Comparison of ENCODE assay signal across 17 cellular contexts in the genomic region with DNA sequence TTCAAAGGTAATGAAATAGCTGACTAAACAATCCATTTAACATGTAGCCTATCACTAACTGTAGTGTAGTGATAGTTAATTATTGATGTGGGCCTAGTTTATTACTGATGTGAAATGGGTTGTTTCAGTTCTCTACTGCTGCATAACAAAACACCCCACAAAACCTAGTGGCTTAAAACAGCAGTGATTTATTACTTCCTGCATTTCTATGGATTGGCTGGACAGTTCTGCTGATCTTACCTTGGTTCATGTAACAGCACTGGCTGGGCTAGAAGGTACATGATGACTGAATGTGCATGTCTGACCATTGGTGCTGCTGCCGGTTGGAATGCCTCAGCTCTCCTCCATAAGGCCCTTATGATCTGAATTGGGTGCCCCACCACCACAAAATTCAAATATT. TPM values are rescaled to one million over a fixed set of nuclear protein-coding genes. Genes with fewer than 3 reads are reported as not detected.
DNase-seq lines count a peak whose midpoint lies in the region; ATAC-seq, FAIRE-seq and TF ChIP-seq lines count a peak whose summit lies in the region.
"Had no signal": no experiment of that assay in that cellular context is flagged by ENCODE, and none has a peak within 500 bp of the region (broad histone marks: within the 10 kb centered on the region; RNA-seq: fewer than 3 reads in every experiment).

No MANE protein-coding gene starts in this region.

- no peaks in the 10 kb centered on the region for H3K27me3 ChIP-seq in breast epithelium

- no peak for FAIRE-seq in RCC 7860 (lab: Jason Lieb, UNC)
- FAIRE-seq: H1 had no signal

- DNase-seq in MCF 10A (ENCODE audit: unreplicated experiment) (no peak), breast epithelium (ENCODE audit: low spot score in 2 of 2) (no peak), RCC 7860 (ENCODE audit: low spot score) (peak; percentile 45), kidney tubule cell (ENCODE audit: low spot score) (peak; percentile 18), iPS-NIHi11 (ENCODE audit: low spot score) (no peak)
- DNase-seq in natural killer cell treated with Interleukin-12 subunit alpha and Interleukin-12 subunit beta and Interleukin-15 and Interleukin-18, amount 100 ng/mL, for 72 hours (ENCODE audit: low spot score) = no peak
- DNase-seq: GF-D8, KG1, NCI-H1694, NCI-H446, NCI-H526, SHP77 treated with DMSO at 0.1 percent for 48 hours had no signal

- intact Hi-C loops in MCF 10A (cut with micrococcal nuclease) (no loop called here), breast epithelium (cut with DNase I; ENCODE audit: low total_unique reads) (no loop called here)

- no peaks in the 10 kb centered on the region for H3K36me3 ChIP-seq in breast epithelium

- H3K9me3 Mint-ChIP-seq in MCF 10A (ENCODE audit: unreplicated experiment) = no peaks in the 10 kb centered on the region
- H3K9me3 Mint-ChIP-seq in natural killer cell treated with Interleukin-12 subunit alpha and Interleukin-12 subunit beta and Interleukin-15 and Interleukin-18, amount 100 ng/mL, for 72 hours = no peaks in the 10 kb centered on the region

- H3K27ac ChIP-seq in breast epithelium = no peak overlapping the region
- H3K27ac ChIP-seq: SK-N-MC had no signal

- TF ChIP-seq POLR2A in breast epithelium (IDR thresholded peaks at IDR 0.05) = no peak

- H3K4me1 Mint-ChIP-seq in MCF 10A (ENCODE audit: insufficient read depth, unreplicated experiment) = peaks cover 19% of the 10 kb centered on the region
- peaks cover 3 to 7% of the 10 kb centered on the region in 2 donors for H3K4me1 Mint-ChIP-seq in natural killer cell treated with Interleukin-12 subunit alpha and Interleukin-12 subunit beta and Interleukin-15 and Interleukin-18, amount 100 ng/mL, for 72 hours (ENCODE audit: low read depth in 2 of 2)

- CTCF ChIA-PET in MCF 10A (lab: Yijun Ruan, JAX) = interaction anchor here (0.6 to 1.6 kb wide), 2 partner anchors 17 to 240 kb away, joined by 3 to 5 read pairs; no protein-coding TSS in a partner anchor

- H3K4me3 ChIP-seq in breast epithelium = no peak overlapping the region
- H3K4me3 ChIP-seq: SK-N-MC had no signal

- H3K36me3 Mint-ChIP-seq in MCF 10A (ENCODE audit: insufficient read depth, unreplicated experiment) = no peaks in the 10 kb centered on the region
- no peaks in the 10 kb centered on the region for H3K36me3 Mint-ChIP-seq in natural killer cell treated with Interleukin-12 subunit alpha and Interleukin-12 subunit beta and Interleukin-15 and Interleukin-18, amount 100 ng/mL, for 72 hours
- H3K36me3 Mint-ChIP-seq: CD14-positive monocyte had no signal

- no peaks in the 10 kb centered on the region for H3K4me1 ChIP-seq in breast epithelium

- no peaks in the 10 kb centered on the region for H3K27me3 Mint-ChIP-seq in MCF 10A (ENCODE audit: insufficient read depth, unreplicated experiment)
- H3K27me3 Mint-ChIP-seq in natural killer cell treated with Interleukin-12 subunit alpha and Interleukin-12 subunit beta and Interleukin-15 and Interleukin-18, amount 100 ng/mL, for 72 hours = peaks cover 0 to 4% of the 10 kb centered on the region in 2 donors
- H3K27me3 Mint-ChIP-seq: B cell had no signal

- H3K27ac Mint-ChIP-seq in MCF 10A (ENCODE audit: low read depth, unreplicated experiment) = peak overlapping the region; percentile 59
- no peak overlapping the region for H3K27ac Mint-ChIP-seq in natural killer cell treated with Interleukin-12 subunit alpha and Interleukin-12 subunit beta and Interleukin-15 and Interleukin-18, amount 100 ng/mL, for 72 hours
- H3K27ac Mint-ChIP-seq: B cell had no signal

- POLR2A ChIA-PET in MCF 10A (lab: Yijun Ruan, JAX) = interaction anchor here (1.2 kb wide), 1 partner anchor 58 kb away, joined by 4 read pairs; a partner anchor contains a TSS

- no TSS peak for BruUV-seq in MCF 10A (replicated peaks; lab: Mats Ljungman, UMichigan)

- no peak for ATAC-seq in natural killer cell treated with Interleukin-12 subunit alpha and Interleukin-12 subunit beta and Interleukin-15 and Interleukin-18, amount 100 ng/mL, for 72 hours
- ATAC-seq in HG02981 (IDR thresholded peaks at IDR 0.05; ENCODE audit: unreplicated experiment) = no peak

- TF ChIP-seq CTCF in MCF 10A (IDR thresholded peaks at IDR 0.05; ENCODE audit: unreplicated experiment) = no peak
- TF ChIP-seq CTCF in breast epithelium (IDR thresholded peaks at IDR 0.05) = no peak

- H3K4me3 Mint-ChIP-seq in MCF 10A (ENCODE audit: unreplicated experiment) = no peak overlapping the region
- no peak overlapping the region for H3K4me3 Mint-ChIP-seq in natural killer cell treated with Interleukin-12 subunit alpha and Interleukin-12 subunit beta and Interleukin-15 and Interleukin-18, amount 100 ng/mL, for 72 hours
- H3K4me3 Mint-ChIP-seq: B cell, CD14-positive monocyte had no signal

- H3K9me3 ChIP-seq in breast epithelium = no peaks in the 10 kb centered on the region

RNA-seq across cellular contexts. Expression of a gene that starts 5.4 kb away (rescaled TPM):
- total RNA-seq in MCF 10A (2022) = 109 and 160 TPM in 2 replicates
- 10 to 100 TPM; 23.9 to 27.4 (median 24.3) TPM for total RNA-seq in breast epithelium
- 10 to 100 TPM; 11.3 to 18.4 TPM for total RNA-seq in natural killer cell treated with Interleukin-12 subunit alpha and Interleukin-12 subunit beta and Interleukin-15 and Interleukin-18, amount 100 ng/mL, for 72 hours

RNA-seq across cellular contexts. Expression of a gene that starts 58.7 kb away (rescaled TPM):
- total RNA-seq in MCF 10A (2022) (28.4 and 39.7 TPM in 2 replicates), breast epithelium (10 to 100 TPM; 18.7 to 28.2 (median 22.4) TPM)
- total RNA-seq in natural killer cell treated with Interleukin-12 subunit alpha and Interleukin-12 subunit beta and Interleukin-15 and Interleukin-18, amount 100 ng/mL, for 72 hours = 10 to 100 TPM; 52.9 to 78.3 TPM

Comparison
In these comparisons a context has a peak if more than half of its experiments do, and no peak if none do; other contexts are left out.
1. DNase-seq: peak in RCC 7860 (single experiment) and kidney tubule cell (single experiment); none in MCF 10A (single experiment), breast epithelium (0 of 2), natural killer cell treated with Interleukin-12 subunit alpha and Interleukin-12 subunit beta and Interleukin-15 and Interleukin-18, amount 100 ng/mL, for 72 hours (single experiment) and iPS-NIHi11 (single experiment).